In the genomic region with DNA sequence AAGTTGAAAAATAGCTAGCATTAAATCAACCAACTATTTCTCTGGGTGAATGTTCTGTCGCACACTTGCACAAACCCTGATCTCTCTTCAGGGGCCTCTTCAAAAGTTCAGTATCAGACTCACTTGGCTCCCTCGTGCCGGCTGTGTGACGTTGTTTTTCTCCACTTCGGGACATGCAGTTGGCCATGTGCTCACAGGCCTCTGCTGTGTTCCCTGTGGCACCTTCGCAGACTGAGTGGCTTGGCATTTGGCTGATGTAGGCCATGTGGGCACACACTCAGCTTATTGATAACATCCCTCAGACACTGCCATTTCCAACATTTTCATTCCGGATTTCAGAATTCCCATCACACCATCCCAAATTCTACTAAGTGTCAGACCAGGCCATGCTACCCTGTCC, we compare ENCODE assay signal across 25 cellular contexts. TPM values are rescaled to one million over a fixed set of nuclear protein-coding genes. Genes with fewer than 3 reads are reported as not detected.
DNase-seq lines count a peak whose midpoint lies in the region; ATAC-seq, FAIRE-seq and TF ChIP-seq lines count a peak whose summit lies in the region.
"Had no signal": no experiment of that assay in that cellular context is flagged by ENCODE, and none has a peak within 500 bp of the region (broad histone marks: within the 10 kb centered on the region; RNA-seq: fewer than 3 reads in every experiment).

No MANE protein-coding gene starts in this region.

- no peaks in the 10 kb centered on the region for H3K36me3 Mint-ChIP-seq in endodermal cell (ENCODE audit: low read depth)
- H3K36me3 Mint-ChIP-seq: CD4-positive, alpha-beta memory T cell had no signal

- H3K9me3 ChIP-seq in left ventricle myocardium inferior (replicated peaks) (peaks cover 19% of the 10 kb centered on the region), kidney (ENCODE audit: control insufficient read depth in 1 of 2, low read length in 2 of 2) (peaks cover 0 to 3% of the 10 kb centered on the region in 2 donors), aorta (ENCODE audit: control insufficient read depth, low read length) (no peaks in the 10 kb centered on the region), endodermal cell (ENCODE audit: control insufficient read depth, low read length) (no peaks in the 10 kb centered on the region)
- H3K9me3 ChIP-seq: HAP-1 had no signal

- no peaks in the 10 kb centered on the region for H3K4me1 ChIP-seq in left ventricle myocardium inferior
- no peaks in the 10 kb centered on the region for H3K4me1 ChIP-seq in kidney (ENCODE audit: control insufficient read depth in 1 of 2, insufficient read depth in 1 of 2, low read depth in 1 of 2, low read length in 2 of 2)
- H3K4me1 ChIP-seq in aorta (ENCODE audit: control insufficient read depth in 1 of 2, insufficient read depth in 2 of 2, low read length in 2 of 2), result no peaks in the 10 kb centered on the region
- no peaks in the 10 kb centered on the region for H3K4me1 ChIP-seq in endodermal cell (ENCODE audit: control insufficient read depth, insufficient read depth, low read length)

- H3K4me3 ChIP-seq in left ventricle myocardium inferior (no peak overlapping the region), kidney (ENCODE audit: low read length in 2 of 2) (no peak overlapping the region), aorta (ENCODE audit: low read length in 2 of 2) (no peak overlapping the region), endodermal cell (ENCODE audit: low read length) (no peak overlapping the region)
- H3K4me3 ChIP-seq: HAP-1 had no signal

- ATAC-seq in Right ventricle myocardium superior (ENCODE audit: poor library complexity) (peak; percentile 31), aorta (ENCODE audit: low FRiP score) (peak; percentile 38)

- H3K4me3 Mint-ChIP-seq in endodermal cell, result no peak overlapping the region
- H3K4me3 Mint-ChIP-seq: HFFc6 had no signal

- H3K27ac Mint-ChIP-seq in endodermal cell, result no peak overlapping the region
- H3K27ac Mint-ChIP-seq: CD4-positive, alpha-beta memory T cell; HFFc6 had no signal

- TF ChIP-seq CTCF in left ventricle myocardium inferior (IDR thresholded peaks at IDR 0.05; ENCODE audit: borderline replicate concordance) (no peak), kidney (IDR thresholded peaks at IDR 0.05; ENCODE audit: borderline replicate concordance, extremely low read depth, insufficient read depth) (no peak), GM20000 (IDR thresholded peaks at IDR 0.05; ENCODE audit: extremely low read depth, missing control alignments) (no peak), endodermal cell (conservative IDR thresholded peaks at IDR 0.05) (no peak)

- FAIRE-seq in kidney (lab: Jason Lieb, UNC), result no peak
- FAIRE-seq: GM12891, GM18507, H54 had no signal

- peaks cover 8% of the 10 kb centered on the region for H3K9me3 Mint-ChIP-seq in endodermal cell

- no peaks in the 10 kb centered on the region for H3K4me1 Mint-ChIP-seq in endodermal cell
- H3K4me1 Mint-ChIP-seq: CD4-positive, alpha-beta memory T cell had no signal

- H3K27ac ChIP-seq in left ventricle myocardium inferior (replicated peaks), result no peak overlapping the region
- H3K27ac ChIP-seq in kidney (ENCODE audit: low read depth in 2 of 2, low read length in 2 of 2), result no peak overlapping the region
- H3K27ac ChIP-seq in aorta (ENCODE audit: low read depth in 1 of 2, low read length in 2 of 2), result no peak overlapping the region
- no peak overlapping the region for H3K27ac ChIP-seq in endodermal cell (ENCODE audit: low read depth, low read length)

- H3K9ac ChIP-seq in kidney (ENCODE audit: low read length in 2 of 2) (no peak overlapping the region), endodermal cell (ENCODE audit: extremely low read depth, low read length, poor library complexity, severe bottlenecking) (no peak overlapping the region)

- H3K36me3 ChIP-seq in left ventricle myocardium inferior (no peaks in the 10 kb centered on the region), kidney (ENCODE audit: control insufficient read depth in 1 of 2, insufficient read depth in 2 of 2, low read length in 2 of 2) (peaks cover 0 to 3% of the 10 kb centered on the region in 2 donors), aorta (ENCODE audit: control insufficient read depth in 1 of 2, insufficient read depth in 2 of 2, low read length in 1 of 2) (no peaks in the 10 kb centered on the region), endodermal cell (ENCODE audit: control insufficient read depth, insufficient read depth, low read length) (no peaks in the 10 kb centered on the region)
- H3K36me3 ChIP-seq: HAP-1 had no signal

- WGBS in aorta, 2 donors, result 65 to 66% methylated on average over 7 of the region's 7 CpGs
- WGBS in endodermal cell (ENCODE audit: insufficient coverage in 1 of 2, insufficient read length in 1 of 2), 2 experiments, result 83 to 93% methylated on average over 5 to 7 of the region's 7 CpGs

- H3K27me3 Mint-ChIP-seq in endodermal cell (ENCODE audit: insufficient read depth), result no peaks in the 10 kb centered on the region
- H3K27me3 Mint-ChIP-seq: CD4-positive, alpha-beta memory T cell had no signal

- intact Hi-C loops in Right ventricle myocardium superior (cut with DNase I) (no loop called here), cardiac septum (cut with DNase I) (no loop called here), left ventricle myocardium inferior (cut with micrococcal nuclease) (no loop called here), kidney (cut with DNase I) (no loop called here), aorta (cut with DNase I) (no loop called here)

- DNase-seq in Right ventricle myocardium superior (peak; percentile 42), cardiac septum (ENCODE audit: low spot score) (no peak), left ventricle myocardium inferior (peak; percentile 22), kidney (peak; percentile 39), aorta (no peak), GM20000 (ENCODE audit: low spot score) (no peak), globus pallidus (ENCODE audit: low spot score) (no peak), endodermal cell (no peak)
- DNase-seq: C1 segment of cervical spinal cord; Calu3; CD4-positive, alpha-beta memory T cell; COR-L47; DMS53; DMS79 treated with DMSO at 0.1 percent for 48 hours; GF-D8; GOT3; HFFc6 had no signal

- H3K27me3 ChIP-seq in left ventricle myocardium inferior (ENCODE audit: low read depth) (no peaks in the 10 kb centered on the region), aorta (ENCODE audit: control insufficient read depth in 1 of 2, insufficient read depth in 2 of 2, low read length in 1 of 2) (no peaks in the 10 kb centered on the region), endodermal cell (ENCODE audit: control insufficient read depth, insufficient read depth, low read length, poor library complexity, severe bottlenecking) (no peaks in the 10 kb centered on the region)

RNA-seq across cellular contexts. Expression of gene PACRG, which starts 49.3 kb away (rescaled TPM):
- 7.4 TPM for total RNA-seq in Right ventricle myocardium superior
- total RNA-seq in cardiac septum, result 14.1 TPM
- 10.5 TPM for total RNA-seq in left ventricle myocardium inferior
- total RNA-seq in kidney, result 7.4 TPM
- polyA plus RNA-seq in kidney (ENCODE audit: insufficient read depth, low read depth, low replicate concordance), result 20.0 TPM
- total RNA-seq in aorta, result under 1 TPM; 0.26 to 0.54 TPM
- 1 to 10 TPM in 1 of 2 donors, not detected in 1; 2.7 TPM for polyA plus RNA-seq in aorta
- under 1 TPM; 0.42 to 0.44 TPM for total RNA-seq in endodermal cell
- 2.1 TPM for polyA plus RNA-seq in endodermal cell (2013, experiment 1 of 2)
- polyA plus RNA-seq in endodermal cell (2013, experiment 2 of 2), result 0.87 TPM
- total RNA-seq: A172, A673, Daoy, G401, HFFc6 had no signal

RNA-seq across cellular contexts. Expression of gene PRKN, which starts 49.5 kb away (rescaled TPM):
- total RNA-seq in Right ventricle myocardium superior (20.6 TPM), cardiac septum (23.2 TPM), left ventricle myocardium inferior (25.5 TPM), kidney (10.4 TPM), aorta (10 to 100 TPM in 1 of 2 donors, 1 to 10 TPM in 1; 9.0 to 17.3 TPM), endodermal cell (1 to 10 TPM; 3.3 to 4.8 TPM)
- polyA plus RNA-seq in kidney (ENCODE audit: insufficient read depth, low read depth, low replicate concordance) (8.6 TPM), aorta (1 to 10 TPM; 1.0 to 2.5 TPM)
- 5.8 TPM for polyA plus RNA-seq in endodermal cell (2013, experiment 1 of 2)
- polyA plus RNA-seq in endodermal cell (2013, experiment 2 of 2), result 2.6 TPM
- total RNA-seq: Daoy had no signal

Comparison
In these comparisons a context has a peak if more than half of its experiments do, and no peak if none do; other contexts are left out.
1. DNase-seq: peak in Right ventricle myocardium superior (single experiment), left ventricle myocardium inferior (single experiment) and kidney (single experiment); none in cardiac septum (single experiment), aorta (0 of 2), GM20000 (single experiment), globus pallidus (single experiment) and endodermal cell (single experiment).